In genomic region chr19:5621311-5621944, GRCh38 we compare ENCODE assay signal across 9 cellular contexts. TPM values are rescaled to one million over a fixed set of nuclear protein-coding genes. Genes with fewer than 3 reads are reported as not detected.
DNase-seq lines count a peak whose midpoint lies in the region; ATAC-seq and TF ChIP-seq lines count a peak whose summit lies in the region.
"Had no signal": no experiment of that assay in that cellular context is flagged by ENCODE, and none has a peak within 500 bp of the region (broad histone marks: within the 10 kb centered on the region; RNA-seq: fewer than 3 reads in every experiment).

No MANE protein-coding gene starts in this region.

- POLR2A ChIA-PET in T-cell (lab: Charles Lee): interaction anchor here in 1 of 2 donors (0.6 to 1.2 kb wide), 2 partner anchors 9 to 1947 kb away, joined by 3 to 19 read pairs; no protein-coding TSS in a partner anchor

- no peak for ATAC-seq in T-cell (replicated peaks in 1 of 4)
- no peak for ATAC-seq in HG03378 (IDR thresholded peaks at IDR 0.05; ENCODE audit: unreplicated experiment)
- no peak for ATAC-seq in HG03025 (IDR thresholded peaks at IDR 0.05; ENCODE audit: low FRiP score, unreplicated experiment)

- H3K4me3 Mint-ChIP-seq in T-cell: peak overlapping the region; percentile 100

- WGBS in prostate gland: 4% methylated on average over 14 of the region's 14 CpGs

- H3K4me1 ChIP-seq in ES-I3 (ENCODE audit: insufficient read depth, low read length) (peaks cover 12% of the 10 kb centered on the region), prostate gland (replicated peaks) (peaks cover 8% of the 10 kb centered on the region)

- DNase-seq in T-cell (peak in 2 of 34 experiments; percentile 2 to 18), fibroblast of villous mesenchyme (ENCODE audit: low read depth) (peak; percentile 21), prostate gland (ENCODE audit: low spot score) (peak; percentile 42), T-helper 9 cell (no peak), middle frontal gyrus (ENCODE audit: extremely low spot score, low spot score) (no peak)

- CTCF ChIA-PET in T-cell (lab: Charles Lee): interaction anchor here in 1 of 2 donors (1.4 to 1.5 kb wide), 2 partner anchors 17 to 66 kb away, joined by 3 to 4 read pairs; no protein-coding TSS in a partner anchor

- H3K9me3 ChIP-seq in ES-I3 (ENCODE audit: control insufficient read depth, insufficient read depth, low read length) (no peaks in the 10 kb centered on the region), prostate gland (no peaks in the 10 kb centered on the region)

- H3K36me3 ChIP-seq in ES-I3 (ENCODE audit: insufficient read depth, low read length) (peaks cover 28% of the 10 kb centered on the region), prostate gland (peaks cover 0 to 2% of the 10 kb centered on the region in 2 donors)

- peak overlapping the region; percentile 94 for H3K4me3 ChIP-seq in fibroblast of villous mesenchyme (ENCODE audit: low read depth, low read length)
- H3K4me3 ChIP-seq in prostate gland: peak overlapping the region; percentile 89 to 99

- peak overlapping the region; percentile 90 to 99 for H3K27ac Mint-ChIP-seq in T-cell

- intact Hi-C loops in prostate gland (cut with DNase I): no loop called here

- H3K9ac ChIP-seq in ES-I3 (ENCODE audit: low read depth, low read length): peak overlapping the region; percentile 99

- H3K4me1 Mint-ChIP-seq in T-cell: peaks cover 69 to 84% (median 76%) of the 10 kb centered on the region in 3 donors

- H3K27ac ChIP-seq in prostate gland: peak overlapping the region; percentile 96

- TF ChIP-seq CTCF in fibroblast of villous mesenchyme (IDR thresholded peaks at IDR 0.05; ENCODE audit: insufficient read depth, low read depth, low read length) (no peak), prostate gland (IDR thresholded peaks at IDR 0.05) (no peak)

- H3K9me3 Mint-ChIP-seq in T-cell: no peaks in the 10 kb centered on the region

- no peak for TF ChIP-seq POLR2A in prostate gland (IDR thresholded peaks at IDR 0.05)

- no peaks in the 10 kb centered on the region for H3K27me3 Mint-ChIP-seq in T-cell

- no peaks in the 10 kb centered on the region for H3K27me3 ChIP-seq in prostate gland (replicated peaks; ENCODE audit: insufficient read depth)

- peaks cover 44% of the 10 kb centered on the region for H3K36me3 Mint-ChIP-seq in T-cell

RNA-seq across cellular contexts. Expression of gene SAFB2, which starts 1.1 kb away (rescaled TPM):
- total RNA-seq in T-cell (100 to 1,000 TPM; 222 to 253 (median 237) TPM), fibroblast of villous mesenchyme (30.6 and 39.7 TPM in 2 replicates), prostate gland (100 to 1,000 TPM in 1 of 2 donors, 10 to 100 TPM in 1; 37.8 to 118 TPM)

RNA-seq across cellular contexts. Expression of gene SAFB, which starts 1.5 kb away (rescaled TPM):
- total RNA-seq in T-cell (100 to 1,000 TPM; 164 to 203 (median 195) TPM), fibroblast of villous mesenchyme (37.4 and 40.6 TPM in 2 replicates), prostate gland (100 to 1,000 TPM in 1 of 2 donors, 10 to 100 TPM in 1; 63.6 to 182 TPM)

RNA-seq across cellular contexts. Expression of gene TINCR, which starts 53.7 kb away (rescaled TPM):
- total RNA-seq in T-cell (1 to 10 TPM in 4 of 5 donors, under 1 TPM in 1; 0.66 to 2.7 (median 1.9) TPM), fibroblast of villous mesenchyme (not detected in 2 replicates), prostate gland (1 to 10 TPM; 6.7 to 8.4 TPM)
- total RNA-seq: NCI-H460 had no signal

RNA-seq across cellular contexts. Expression of gene MICOS13, which starts 58.9 kb away (rescaled TPM):
- total RNA-seq in T-cell (10 to 100 TPM; 29.3 to 64.5 (median 57.0) TPM), fibroblast of villous mesenchyme (21.2 and 31.9 TPM in 2 replicates), prostate gland (10 to 100 TPM; 42.8 to 54.2 TPM)

RNA-seq across cellular contexts. Expression of gene HSD11B1L, which starts 59.4 kb away (rescaled TPM):
- total RNA-seq in T-cell (1 to 10 TPM; 3.2 to 6.1 (median 4.4) TPM), fibroblast of villous mesenchyme (6.5 and 9.0 TPM in 2 replicates), prostate gland (10 to 100 TPM; 15.6 to 17.9 TPM)

Comparison
In these comparisons a context has a peak if more than half of its experiments do, and no peak if none do; other contexts are left out.
1. DNase-seq: peak in fibroblast of villous mesenchyme (single experiment) and prostate gland (single experiment); none in T-helper 9 cell (single experiment) and middle frontal gyrus (single experiment).